ENCODE assay signal across 9 cellular contexts in the genomic region with DNA sequence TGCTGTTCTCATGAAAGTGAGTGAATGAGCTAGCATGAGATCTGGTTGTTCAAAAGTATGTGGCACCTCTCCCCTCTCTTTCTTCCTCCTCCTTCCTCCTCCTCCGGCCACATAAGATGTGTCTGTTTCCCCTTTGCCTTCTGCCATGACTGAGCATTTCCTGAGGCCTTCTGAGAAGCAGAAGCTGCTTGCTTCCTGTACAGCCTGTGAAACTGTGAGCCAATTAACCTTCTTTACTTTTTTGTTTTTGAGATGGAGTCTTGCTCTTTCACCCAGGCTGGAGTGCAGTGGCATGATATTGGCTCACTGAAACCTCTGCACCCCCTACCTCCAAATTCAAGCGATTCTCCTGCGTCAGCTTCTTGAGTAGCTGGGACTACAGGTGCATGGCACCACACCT. TPM values are rescaled to one million over a fixed set of nuclear protein-coding genes. Genes with fewer than 3 reads are reported as not detected.
DNase-seq lines count a peak whose midpoint lies in the region; ATAC-seq, FAIRE-seq and TF ChIP-seq lines count a peak whose summit lies in the region.
"Had no signal": no experiment of that assay in that cellular context is flagged by ENCODE, and none has a peak within 500 bp of the region (broad histone marks: within the 10 kb centered on the region; RNA-seq: fewer than 3 reads in every experiment).

No MANE protein-coding gene starts in this region.

- ATAC-seq in GM18517 (IDR thresholded peaks at IDR 0.05; ENCODE audit: unreplicated experiment), result peak; percentile 66

- no peaks in the 10 kb centered on the region for H3K9me3 ChIP-seq in small intestine (ENCODE audit: control insufficient read depth, low read depth)

- peaks cover 11% of the 10 kb centered on the region in 2 donors for H3K4me1 ChIP-seq in small intestine (ENCODE audit: control insufficient read depth in 2 of 2, insufficient read depth in 1 of 2, low read depth in 1 of 2, low read length in 1 of 2)

- no peak for FAIRE-seq in small intestine (lab: Jason Lieb, UNC)

- H3K4me1 Mint-ChIP-seq in nephron progenitor cell (peaks cover 5% of the 10 kb centered on the region), chondrocyte (ENCODE audit: low read depth) (no peaks in the 10 kb centered on the region)

- peaks cover 7% of the 10 kb centered on the region for H3K9me3 Mint-ChIP-seq in nephron progenitor cell
- H3K9me3 Mint-ChIP-seq in chondrocyte (ENCODE audit: low read depth), result no peaks in the 10 kb centered on the region

- peaks cover 12% of the 10 kb centered on the region for H3K27me3 Mint-ChIP-seq in nephron progenitor cell (ENCODE audit: low read depth, poor library complexity)
- no peaks in the 10 kb centered on the region for H3K27me3 Mint-ChIP-seq in chondrocyte (ENCODE audit: low read depth)

- H3K4me3 Mint-ChIP-seq in nephron progenitor cell (no peak overlapping the region), chondrocyte (ENCODE audit: unreplicated experiment) (no peak overlapping the region)

- DNase-seq in NOMO-1 treated with DMSO at 0.1 percent for 48 hours (lab: John Stamatoyannopoulos, UW; ENCODE audit: unreplicated experiment) (peak; percentile 90), small intestine (peak; percentile 42), iPS-NIHi11 (ENCODE audit: low spot score) (no peak), NCI-H2029 treated with DMSO at 0.1 percent for 48 hours (lab: John Stamatoyannopoulos, UW) (no peak), nephron progenitor cell (no peak), chondrocyte (ENCODE audit: low spot score) (no peak)
- DNase-seq in activated effector memory CD4-positive, alpha-beta T cell treated with anti-CD3 and anti-CD28 coated beads, Interleukin-2, amount 50 U/mL, for 16 hours, result peak; percentile 65
- DNase-seq: SHP77 treated with DMSO at 0.1 percent for 48 hours had no signal

- no peak overlapping the region for H3K4me3 ChIP-seq in small intestine (ENCODE audit: low read depth in 1 of 2, low read length in 2 of 2)

- peak overlapping the region; percentile 2 to 80 for H3K27ac ChIP-seq in small intestine (ENCODE audit: low read depth in 1 of 2, low read length in 1 of 2)

- WGBS in small intestine, 3 donors, result 66 to 77% (median 73%) methylated on average over 3 of the region's 3 CpGs

- H3K27ac Mint-ChIP-seq in nephron progenitor cell (no peak overlapping the region), chondrocyte (ENCODE audit: unreplicated experiment) (no peak overlapping the region)

- no peaks in the 10 kb centered on the region for H3K36me3 Mint-ChIP-seq in nephron progenitor cell (ENCODE audit: low read depth)
- H3K36me3 Mint-ChIP-seq in chondrocyte (ENCODE audit: low read depth), result no peaks in the 10 kb centered on the region

- no peaks in the 10 kb centered on the region for H3K36me3 ChIP-seq in small intestine (ENCODE audit: control insufficient read depth in 2 of 2, insufficient read depth in 2 of 2, low read length in 2 of 2)

- H3K27me3 ChIP-seq in small intestine (ENCODE audit: control insufficient read depth in 2 of 2, insufficient read depth in 2 of 2, low read length in 2 of 2), result no peaks in the 10 kb centered on the region

- TF ChIP-seq CTCF in nephron progenitor cell (IDR thresholded peaks at IDR 0.05), result no peak
- no peak for TF ChIP-seq CTCF in chondrocyte (IDR thresholded peaks at IDR 0.05)

RNA-seq across cellular contexts. Expression of a gene that starts 6.1 kb away (rescaled TPM):
- under 1 TPM in 2 of 3 donors, not detected in 1; 0.03 to 0.54 TPM for polyA plus RNA-seq in small intestine
- total RNA-seq in chondrocyte, result not detected in 3 replicates

RNA-seq across cellular contexts. Expression of a gene that starts 37.1 kb away (rescaled TPM):
- 10 to 100 TPM; 33.0 to 38.0 (median 35.7) TPM for polyA plus RNA-seq in small intestine
- total RNA-seq in chondrocyte, result 1.2 to 1.9 TPM (median 1.9 TPM) in 3 replicates

Comparison
In these comparisons a context has a peak if more than half of its experiments do, and no peak if none do; other contexts are left out.
1. DNase-seq: peak in NOMO-1 treated with DMSO at 0.1 percent for 48 hours (single experiment), activated effector memory CD4-positive, alpha-beta T cell treated with anti-CD3 and anti-CD28 coated beads, Interleukin-2, amount 50 U/mL, for 16 hours (single experiment) and small intestine (single experiment); none in iPS-NIHi11 (single experiment), NCI-H2029 treated with DMSO at 0.1 percent for 48 hours (single experiment), nephron progenitor cell (single experiment) and chondrocyte (single experiment).